ENCODE assay signal across 8 cellular contexts in the genomic region with DNA sequence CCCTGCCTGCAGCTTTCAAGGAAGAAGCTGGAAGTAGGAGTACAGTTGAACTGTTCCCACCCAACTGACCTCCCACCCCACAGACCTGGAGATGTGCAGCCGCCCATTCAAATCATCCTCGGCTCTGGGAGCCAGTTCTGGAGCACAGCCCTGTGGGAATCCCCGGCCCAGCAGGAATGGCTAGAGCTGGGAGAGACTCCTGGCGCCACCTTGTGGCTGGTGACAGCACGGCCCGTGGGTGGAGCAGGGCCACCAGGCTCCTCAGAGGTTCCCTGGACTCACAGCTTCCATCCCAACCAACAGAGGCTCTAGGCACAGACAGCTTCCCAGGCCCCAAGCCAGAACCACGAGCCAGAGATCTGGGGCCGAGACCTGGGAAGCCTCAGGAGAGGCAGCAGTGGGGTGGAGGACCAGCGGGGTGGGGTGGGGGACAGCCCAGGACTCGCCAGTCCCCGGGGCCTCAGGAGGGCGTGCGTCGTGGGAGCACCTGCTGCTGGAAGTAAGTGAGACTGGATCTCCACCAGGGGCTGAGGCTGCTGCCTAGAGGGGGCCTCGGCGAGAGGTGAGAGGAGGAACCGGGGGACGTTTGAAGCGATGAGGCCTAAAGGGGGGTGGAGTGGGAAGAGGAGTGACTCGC. TPM values are rescaled to one million over a fixed set of nuclear protein-coding genes. Genes with fewer than 3 reads are reported as not detected.
DNase-seq lines count a peak whose midpoint lies in the region; ATAC-seq and TF ChIP-seq lines count a peak whose summit lies in the region.

No MANE protein-coding gene starts in this region.

- H3K9me3 Mint-ChIP-seq in activated naive CD4-positive, alpha-beta T cell treated with anti-CD3 and anti-CD28 coated beads, Interleukin-2, amount 50 U/mL, for 72 hours: no peaks in the 10 kb centered on the region
- peaks cover 3% of the 10 kb centered on the region for H3K9me3 Mint-ChIP-seq in glutamatergic neuron (ENCODE audit: unreplicated experiment)

- TF ChIP-seq CTCF in glutamatergic neuron (IDR thresholded peaks at IDR 0.05; ENCODE audit: partially characterized antibody, unreplicated experiment) (peak; percentile 80), parathyroid adenoma (IDR thresholded peaks at IDR 0.05) (peak; percentile 84), tibial artery (IDR thresholded peaks at IDR 0.05) (peak; percentile 78 to 89)

- H3K27me3 ChIP-seq in Karpas-422 (ENCODE audit: low read length) (no peaks in the 10 kb centered on the region), SJSA1 (replicated peaks) (no peaks in the 10 kb centered on the region), parathyroid adenoma (ENCODE audit: control insufficient read depth, insufficient read depth, low read length) (no peaks in the 10 kb centered on the region), tibial artery (no peaks in the 10 kb centered on the region)

- H3K4me1 Mint-ChIP-seq in glutamatergic neuron (ENCODE audit: low read depth, unreplicated experiment): peaks cover 2% of the 10 kb centered on the region

- peak overlapping the region; percentile 28 to 87 for H3K27ac Mint-ChIP-seq in activated naive CD4-positive, alpha-beta T cell treated with anti-CD3 and anti-CD28 coated beads, Interleukin-2, amount 50 U/mL, for 72 hours
- no peak overlapping the region for H3K27ac Mint-ChIP-seq in glutamatergic neuron (ENCODE audit: unreplicated experiment)

- peaks cover 6% of the 10 kb centered on the region for H3K27me3 Mint-ChIP-seq in glutamatergic neuron (ENCODE audit: unreplicated experiment)

- no peaks in the 10 kb centered on the region for H3K4me1 ChIP-seq in Karpas-422 (ENCODE audit: low read length)
- no peaks in the 10 kb centered on the region for H3K4me1 ChIP-seq in SJSA1 (replicated peaks)
- no peaks in the 10 kb centered on the region for H3K4me1 ChIP-seq in parathyroid adenoma
- peaks cover 0 to 19% (median 5%) of the 10 kb centered on the region in 4 donors for H3K4me1 ChIP-seq in tibial artery

- DNase-seq in EH (ENCODE audit: low read depth): peak; percentile 80
- peak; percentile 76 for DNase-seq in Karpas-422
- peak; percentile 40 to 84 for DNase-seq in SJSA1 (ENCODE audit: low read depth in 1 of 2, low spot score in 2 of 2)
- DNase-seq in activated naive CD4-positive, alpha-beta T cell treated with anti-CD3 and anti-CD28 coated beads, Interleukin-2, amount 50 U/mL, for 72 hours (ENCODE audit: low spot score in 2 of 2): peak; percentile 74 to 77
- DNase-seq in glutamatergic neuron: peak; percentile 95
- DNase-seq in tibial artery: peak; percentile 78 to 88

- H3K9me3 ChIP-seq in Karpas-422 (ENCODE audit: low read length) (no peaks in the 10 kb centered on the region), SJSA1 (replicated peaks) (no peaks in the 10 kb centered on the region), parathyroid adenoma (ENCODE audit: control insufficient read depth, low read length) (no peaks in the 10 kb centered on the region), tibial artery (no peaks in the 10 kb centered on the region)

- H4K20me1 ChIP-seq in Karpas-422 (ENCODE audit: insufficient read depth, low read depth, low read length): 0 out of 2 replicates have a peak, but pooled peaks cover 3% of the 10 kb centered on the region

- H2AFZ ChIP-seq in Karpas-422 (ENCODE audit: low read length) (no peak overlapping the region), parathyroid adenoma (no peak overlapping the region)

- H3K36me3 ChIP-seq in Karpas-422 (ENCODE audit: insufficient read depth, low read length): peaks cover 29% of the 10 kb centered on the region
- peaks cover 58% of the 10 kb centered on the region for H3K36me3 ChIP-seq in SJSA1
- no peaks in the 10 kb centered on the region for H3K36me3 ChIP-seq in parathyroid adenoma (ENCODE audit: control insufficient read depth, insufficient read depth, low read length)
- peaks cover 0 to 66% (median 36%) of the 10 kb centered on the region in 3 donors for H3K36me3 ChIP-seq in tibial artery

- H3K4me3 ChIP-seq in Karpas-422 (ENCODE audit: low read length) (no peak overlapping the region), SJSA1 (no peak overlapping the region), parathyroid adenoma (ENCODE audit: low read depth, low read length) (no peak overlapping the region), tibial artery (no peak overlapping the region)

- intact Hi-C loops in tibial artery (cut with DNase I; ENCODE audit: low total_unique reads): loop anchor here (5.0 kb wide), 1 partner anchor 106 kb away; no protein-coding TSS in a partner anchor

- H3K4me2 ChIP-seq in Karpas-422 (ENCODE audit: low read depth, low read length, poor library complexity, severe bottlenecking) (no peak overlapping the region), parathyroid adenoma (ENCODE audit: low read length) (no peak overlapping the region)

- H3K79me2 ChIP-seq in Karpas-422 (ENCODE audit: low read length) (peaks cover 8% of the 10 kb centered on the region), parathyroid adenoma (peaks cover 9% of the 10 kb centered on the region)

- H3K27ac ChIP-seq in Karpas-422 (ENCODE audit: low read length) (no peak overlapping the region), SJSA1 (no peak overlapping the region), parathyroid adenoma (no peak overlapping the region), tibial artery (no peak overlapping the region)

- peak; percentile 74 to 92 for ATAC-seq in activated naive CD4-positive, alpha-beta T cell treated with anti-CD3 and anti-CD28 coated beads, Interleukin-2, amount 50 U/mL, for 72 hours
- no peak for ATAC-seq in HG03520 (IDR thresholded peaks at IDR 0.05; ENCODE audit: unreplicated experiment)

- H3K9ac ChIP-seq in Karpas-422 (ENCODE audit: low read length) (no peak overlapping the region), parathyroid adenoma (no peak overlapping the region)

- H3K4me3 Mint-ChIP-seq in glutamatergic neuron (ENCODE audit: unreplicated experiment): no peak overlapping the region

- no peaks in the 10 kb centered on the region for H3K9me2 ChIP-seq in Karpas-422 (replicated peaks; ENCODE audit: insufficient read depth, low read length)

- peaks cover 0 to 24% of the 10 kb centered on the region in 2 donors for H3K36me3 Mint-ChIP-seq in activated naive CD4-positive, alpha-beta T cell treated with anti-CD3 and anti-CD28 coated beads, Interleukin-2, amount 50 U/mL, for 72 hours
- H3K36me3 Mint-ChIP-seq in glutamatergic neuron (ENCODE audit: unreplicated experiment): peaks cover 3% of the 10 kb centered on the region

RNA-seq across cellular contexts. Expression of a gene that starts 43.4 kb away (rescaled TPM):
- total RNA-seq in Karpas-422 (2014; rRNA removed; shearing (Covaris generic); ENCODE audit: low replicate concordance): 66.6 and 109 TPM in 2 replicates
- total RNA-seq in SJSA1 (2014; rRNA removed; shearing (Covaris generic)): 58.4 and 63.2 TPM in 2 replicates
- 10 to 100 TPM; 55.1 to 83.0 TPM for total RNA-seq in activated naive CD4-positive, alpha-beta T cell treated with anti-CD3 and anti-CD28 coated beads, Interleukin-2, amount 50 U/mL, for 72 hours
- 63.7 TPM for total RNA-seq in glutamatergic neuron (ENCODE audit: unreplicated experiment)
